20 cellular contexts compared by ENCODE assay signal in genomic region chr16:49850558-49851467, GRCh38. TPM values are rescaled to one million over a fixed set of nuclear protein-coding genes. Genes with fewer than 3 reads are reported as not detected.
DNase-seq lines count a peak whose midpoint lies in the region; ATAC-seq, FAIRE-seq and TF ChIP-seq lines count a peak whose summit lies in the region.
"Had no signal": no experiment of that assay in that cellular context is flagged by ENCODE, and none has a peak within 500 bp of the region (broad histone marks: within the 10 kb centered on the region; RNA-seq: fewer than 3 reads in every experiment).

No MANE protein-coding gene starts in this region.

- H3K9me3 ChIP-seq in A549 (no peaks in the 10 kb centered on the region), SK-N-MC (ENCODE audit: low read depth, low read length) (no peaks in the 10 kb centered on the region), neuron (ENCODE audit: low read length) (no peaks in the 10 kb centered on the region)
- H3K9me3 ChIP-seq: Caco-2 had no signal

- H3K9ac ChIP-seq in SK-N-MC (ENCODE audit: insufficient read length), result no peak overlapping the region

- H3K27ac ChIP-seq in A549 (no peak overlapping the region), SK-N-MC (no peak overlapping the region)
- H3K27ac ChIP-seq: C4-2B, HL-60 had no signal

- no peak for FAIRE-seq in A549 (lab: Jason Lieb, UNC)
- FAIRE-seq: RCC 7860 had no signal

- TF ChIP-seq RAD21 in A549 (conservative IDR thresholded peaks at IDR 0.05 in 1 of 2, IDR thresholded peaks at IDR 0.05 in 1 of 2), result no peak

- H3K4me1 ChIP-seq in A549, result no peaks in the 10 kb centered on the region
- peaks cover 64% of the 10 kb centered on the region for H3K4me1 ChIP-seq in neuron (ENCODE audit: insufficient read depth, low read length)

- ATAC-seq in A549 (no peak), HG03571 (IDR thresholded peaks at IDR 0.05; ENCODE audit: unreplicated experiment) (no peak), HG02840 (IDR thresholded peaks at IDR 0.05; ENCODE audit: low FRiP score, unreplicated experiment) (no peak)

- no peak for TF ChIP-seq CTCF in A549 (IDR thresholded peaks at IDR 0.05)
- no peak for TF ChIP-seq CTCF in glutamatergic neuron (IDR thresholded peaks at IDR 0.05; ENCODE audit: partially characterized antibody, unreplicated experiment)

- H3K4me3 Mint-ChIP-seq in glutamatergic neuron (ENCODE audit: unreplicated experiment), result peak overlapping the region; percentile 91

- no peak overlapping the region for H2AFZ ChIP-seq in neuron (ENCODE audit: low read depth, low read length)

- WGBS in A549 (ENCODE audit: missing lambda C conversion rate), result 34% methylated on average over 13 of the region's 13 CpGs

- H3K4me1 Mint-ChIP-seq in glutamatergic neuron (ENCODE audit: low read depth, unreplicated experiment), result peaks cover 63% of the 10 kb centered on the region

- H3K36me3 ChIP-seq in SK-N-MC (ENCODE audit: insufficient read depth, low read length), result no peaks in the 10 kb centered on the region
- peaks cover 5% of the 10 kb centered on the region for H3K36me3 ChIP-seq in neuron (ENCODE audit: insufficient read depth, low read length)

- no peak for DNase-seq in A549 (ENCODE audit: low read depth in 1 of 2, low spot score in 1 of 2)
- DNase-seq in SK-N-MC (ENCODE audit: low read depth, low spot score), result no peak
- DNase-seq in glutamatergic neuron, result no peak
- DNase-seq in NCI-H2029 treated with DMSO at 0.1 percent for 48 hours (lab: John Stamatoyannopoulos, UW), result no peak
- DNase-seq in NCI-H748 treated with DMSO at 0.1 percent for 48 hours (lab: John Stamatoyannopoulos, UW), result no peak
- DNase-seq: 8988T, Caco-2, DMS53, KG1, NCI-H1092, NCI-H1694 treated with DMSO at 0.1 percent for 48 hours, NCI-H446, NCI-H774, SHP77 treated with DMSO at 0.1 percent for 48 hours had no signal

- CTCF ChIA-PET in A549 (lab: Yijun Ruan, JAX), result interaction anchor here (3.4 kb wide), 1 partner anchor 7 kb away, joined by 12 read pairs; no protein-coding TSS in a partner anchor

- peaks cover 14% of the 10 kb centered on the region for H3K9me3 Mint-ChIP-seq in glutamatergic neuron (ENCODE audit: unreplicated experiment)

- POLR2A ChIA-PET in A549 (lab: Yijun Ruan, JAX), result no interaction called here

- H3K4me3 ChIP-seq in A549 (no peak overlapping the region), SK-N-MC (peak overlapping the region; percentile 52), neuron (ENCODE audit: low read length) (peak overlapping the region; percentile 92)

- TF ChIP-seq EP300 in A549 (IDR thresholded peaks at IDR 0.05), result no peak

- H3K27me3 Mint-ChIP-seq in glutamatergic neuron (ENCODE audit: unreplicated experiment), result peaks cover 6% of the 10 kb centered on the region

- no peak overlapping the region for H3K4me2 ChIP-seq in A549

- no peak for TF ChIP-seq POLR2A in A549 (IDR thresholded peaks at IDR 0.05; ENCODE audit: low read length)

- no peak overlapping the region for H3K27ac Mint-ChIP-seq in glutamatergic neuron (ENCODE audit: unreplicated experiment)

- H3K36me3 Mint-ChIP-seq in glutamatergic neuron (ENCODE audit: unreplicated experiment), result no peaks in the 10 kb centered on the region

- no peaks in the 10 kb centered on the region for H3K27me3 ChIP-seq in neuron (ENCODE audit: insufficient read depth, low read length)

TF ChIP-seq in A549, 52 proteins besides CTCF, POLR2A, EP300 and RAD21:
- TF ChIP-seq EHMT2 (IDR thresholded peaks at IDR 0.05; ENCODE audit: low read depth), result no peak
- TF ChIP-seq KDM1A (IDR thresholded peaks at IDR 0.05; ENCODE audit: low read depth), result no peak
- TF ChIP-seq HOXB5 (CRISPR knock-in tag; IDR thresholded peaks at IDR 0.05), result no peak
- TF ChIP-seq REST (IDR thresholded peaks at IDR 0.05), result no peak
- no peak for TF ChIP-seq FOXS1 (CRISPR knock-in tag; IDR thresholded peaks at IDR 0.05)
- TF ChIP-seq CBX8 (IDR thresholded peaks at IDR 0.05), result peak; percentile 98
- no peak for TF ChIP-seq JUNB (IDR thresholded peaks at IDR 0.05)
- no peak for TF ChIP-seq POLR2AphosphoS2 (conservative IDR thresholded peaks at IDR 0.05; ENCODE audit: low read length)
- TF ChIP-seq SMC3 (IDR thresholded peaks at IDR 0.05), result no peak
- no peak for TF ChIP-seq MYC (IDR thresholded peaks at IDR 0.05; ENCODE audit: borderline replicate concordance, low read length)
- TF ChIP-seq CEBPB (IDR thresholded peaks at IDR 0.05), result no peak
- no peak for TF ChIP-seq CHD4 (IDR thresholded peaks at IDR 0.05; ENCODE audit: borderline replicate concordance)
- TF ChIP-seq ZC3H11A (IDR thresholded peaks at IDR 0.05), result no peak
- TF ChIP-seq MAX (IDR thresholded peaks at IDR 0.05), result no peak
- TF ChIP-seq RNF2 (IDR thresholded peaks at IDR 0.05; ENCODE audit: borderline replicate concordance, low read depth), result peak; percentile 97
- TF ChIP-seq RCOR1 (IDR thresholded peaks at IDR 0.05; ENCODE audit: low read depth, low read length), result no peak
- no peak for TF ChIP-seq HEYL (CRISPR knock-in tag; IDR thresholded peaks at IDR 0.05)
- TF ChIP-seq, protein P1, sequence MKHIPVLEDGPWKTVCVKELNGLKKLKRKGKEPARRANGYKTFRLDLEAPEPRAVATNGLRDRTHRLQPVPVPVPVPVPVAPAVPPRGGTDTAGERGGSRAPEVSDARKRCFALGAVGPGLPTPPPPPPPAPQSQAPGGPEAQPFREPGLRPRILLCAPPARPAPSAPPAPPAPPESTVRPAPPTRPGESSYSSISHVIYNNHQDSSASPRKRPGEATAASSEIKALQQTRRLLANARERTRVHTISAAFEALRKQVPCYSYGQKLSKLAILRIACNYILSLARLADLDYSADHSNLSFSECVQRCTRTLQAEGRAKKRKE (CRISPR knock-in tag; IDR thresholded peaks at IDR 0.05; ENCODE audit: low read depth), result no peak
- TF ChIP-seq HDAC2 (IDR thresholded peaks at IDR 0.05), result no peak
- peak; percentile 5 for TF ChIP-seq ZFP36 (IDR thresholded peaks at IDR 0.05; ENCODE audit: borderline replicate concordance, partially characterized antibody)
- no peak for TF ChIP-seq HOXB13 (CRISPR knock-in tag; IDR thresholded peaks at IDR 0.05; ENCODE audit: low read depth)
TF ChIP-seq in A549: peak in this region for 3.

RNA-seq across cellular contexts. Expression of gene ZNF423, which starts 5.1 kb away (rescaled TPM):
- polyA plus RNA-seq in A549 (2011; rRNA removed) (0.07 and 0.10 TPM in 2 replicates), A549 (2017; fragmentation: RNase III; extraction: RNeasy Plus Mini Kit Qiagen cat#74134 plus additional on column Dnase treatment) (0.04 to 0.15 TPM (median 0.14 TPM) in 3 replicates)
- polyA plus RNA-seq in A549 (2012; cell fraction: cytosol; rRNA removed), result 0.03 and 0.09 TPM in 2 replicates
- 0.02 and 0.06 TPM in 2 replicates for polyA plus RNA-seq in A549 (2012; cell fraction: nucleus; rRNA removed)
- polyA minus RNA-seq in A549 (2011; rRNA and poly(A)+ RNA removed), result 0.12 and 0.24 TPM in 2 replicates
- 149 TPM for total RNA-seq in glutamatergic neuron (ENCODE audit: unreplicated experiment)
